In the genomic region with DNA sequence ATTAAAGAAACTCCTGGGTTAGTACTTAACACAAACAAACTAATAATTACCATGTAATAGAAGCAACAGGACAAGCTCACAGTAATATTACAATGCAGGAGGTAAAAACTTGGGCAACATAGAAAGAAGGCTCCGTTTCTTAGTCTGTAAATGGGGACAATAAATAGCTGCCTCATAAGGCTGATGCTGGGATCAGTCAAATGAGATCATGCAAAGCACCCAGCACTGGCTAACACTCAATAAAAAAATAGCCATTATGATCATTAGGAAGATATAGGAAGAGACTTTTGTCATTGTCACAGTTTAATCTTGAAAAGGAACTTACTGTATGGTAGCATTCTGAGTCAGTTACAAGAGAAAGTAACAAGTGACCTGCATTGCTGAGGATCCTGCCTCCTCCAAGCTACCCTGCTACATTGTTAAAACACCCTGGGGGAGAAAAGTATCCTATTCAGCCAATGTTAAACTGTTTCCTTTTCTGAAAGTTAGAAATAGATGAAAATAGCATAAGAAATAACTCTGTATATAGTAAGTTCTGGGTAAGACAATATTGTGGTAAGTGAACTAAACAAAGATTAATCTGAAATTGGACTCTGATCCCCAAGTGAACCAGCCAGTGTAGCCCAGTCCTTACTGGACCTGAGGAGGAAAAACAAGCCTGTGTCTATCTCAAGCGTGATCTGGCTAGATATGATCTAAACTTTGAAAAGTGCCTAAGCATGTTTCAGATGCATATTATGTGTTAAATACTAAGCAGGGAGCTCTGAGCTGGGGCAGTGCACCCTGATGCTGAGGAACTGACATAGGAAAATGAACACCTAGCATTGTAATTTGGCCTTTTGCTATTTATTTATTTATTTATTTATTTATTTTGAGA, we compare ENCODE assay signal across 17 cellular contexts. TPM values are rescaled to one million over a fixed set of nuclear protein-coding genes. Genes with fewer than 3 reads are reported as not detected.
DNase-seq lines count a peak whose midpoint lies in the region; ATAC-seq, FAIRE-seq and TF ChIP-seq lines count a peak whose summit lies in the region.
"Had no signal": no experiment of that assay in that cellular context is flagged by ENCODE, and none has a peak within 500 bp of the region (broad histone marks: within the 10 kb centered on the region; RNA-seq: fewer than 3 reads in every experiment).

No MANE protein-coding gene starts in this region.

- TF ChIP-seq EP300 in HepG2 (IDR thresholded peaks at IDR 0.05; ENCODE audit: low read depth in 2 of 2, low read length in 2 of 2) (no peak), HepG2 (CRISPR knock-in tag; IDR thresholded peaks at IDR 0.05; ENCODE audit: borderline replicate concordance) (no peak)

- H3K36me3 Mint-ChIP-seq in CD4-positive, alpha-beta memory T cell, result peaks cover 0 to 8% of the 10 kb centered on the region in 2 donors

- TF ChIP-seq CTCF in HepG2 (CRISPR knock-in tag; IDR thresholded peaks at IDR 0.05) (no peak), right lobe of liver (IDR thresholded peaks at IDR 0.05) (no peak), VCaP (conservative IDR thresholded peaks at IDR 0.05) (no peak)

- H3K9ac ChIP-seq in HepG2 (ENCODE audit: insufficient read depth, low read depth, low read length) (0 out of 2 replicates have a peak overlapping the region, but pooled peaks have one; percentile 14), mucosa of rectum (ENCODE audit: low read depth in 1 of 2, low read length in 2 of 2) (peak overlapping the region; percentile 14 to 49)

- peak overlapping the region; percentile 34 for H3K27ac ChIP-seq in HepG2 (ENCODE audit: extremely low read length, insufficient read depth, low read length)
- peak overlapping the region in 1 of 3 donors; percentile 41 for H3K27ac ChIP-seq in right lobe of liver
- peak overlapping the region; percentile 43 for H3K27ac ChIP-seq in VCaP
- H3K27ac ChIP-seq in mucosa of rectum (ENCODE audit: low read depth in 2 of 2, low read length in 2 of 2), result peak overlapping the region; percentile 35 to 68
- no peak overlapping the region for H3K27ac ChIP-seq in CD4-positive, alpha-beta memory T cell (ENCODE audit: low read depth, low read length)
- H3K27ac ChIP-seq: suprapubic skin had no signal

- H3K27me3 ChIP-seq in HepG2 (ENCODE audit: control insufficient read depth in 1 of 2, insufficient read depth in 2 of 2, low read length in 2 of 2) (no peaks in the 10 kb centered on the region; a peak in 1 of 5 replicates), right lobe of liver (no peaks in the 10 kb centered on the region), mucosa of rectum (ENCODE audit: control insufficient read depth in 2 of 2, insufficient read depth in 2 of 2, low read length in 2 of 2) (no peaks in the 10 kb centered on the region)
- H3K27me3 ChIP-seq in CD4-positive, alpha-beta memory T cell (ENCODE audit: insufficient read depth, low read length), result no peaks in the 10 kb centered on the region
- H3K27me3 ChIP-seq: dorsolateral prefrontal cortex, suprapubic skin had no signal

- POLR2A ChIA-PET in HepG2 (lab: Yijun Ruan, JAX), result interaction anchor here (1.5 kb wide), 1 partner anchor 59 kb away, joined by 3 read pairs; no protein-coding TSS in a partner anchor
- POLR2A ChIA-PET in CD4-positive, alpha-beta memory T cell (lab: Charles Lee; ENCODE audit: partially characterized antibody), result no interaction called here

- intact Hi-C loops in HepG2 (cut with micrococcal nuclease; ENCODE audit: unreplicated experiment) (no loop called here), right lobe of liver (cut with DNase I) (no loop called here)
- intact Hi-C loops in CD4-positive, alpha-beta memory T cell (cut with micrococcal nuclease), result loop anchor here (10.0 kb wide), 1 partner anchor 1081 kb away; a partner anchor contains a TSS

- H3K4me1 ChIP-seq in HepG2 (ENCODE audit: insufficient read depth, low read length) (peaks cover 49% of the 10 kb centered on the region), right lobe of liver (peaks cover 0 to 29% (median 14%) of the 10 kb centered on the region in 4 donors), mucosa of rectum (ENCODE audit: control insufficient read depth in 2 of 2, insufficient read depth in 2 of 2, low read length in 2 of 2) (peaks cover 12 to 32% of the 10 kb centered on the region in 2 donors)
- H3K4me1 ChIP-seq in CD4-positive, alpha-beta memory T cell (ENCODE audit: insufficient read depth, low read length), result peaks cover under 1% of the 10 kb centered on the region

- no peak for FAIRE-seq in HepG2 (lab: Jason Lieb, UNC)
- no peak for FAIRE-seq in GM12892 (lab: Jason Lieb, UNC)

- peaks cover 0 to 2% of the 10 kb centered on the region in 2 donors for H3K27me3 Mint-ChIP-seq in CD4-positive, alpha-beta memory T cell
- H3K27me3 Mint-ChIP-seq: activated CD4-positive, alpha-beta T cell treated with anti-CD3 and anti-CD28 coated beads, Interleukin-2, amount 10 ng/mL, durations not matched to agents 7 days and 5 days had no signal

- CTCF ChIA-PET in HepG2 (lab: Yijun Ruan, JAX; ENCODE audit: low intra/inter-chr PET ratio, low total read pairs), result no interaction called here
- CTCF ChIA-PET in CD4-positive, alpha-beta memory T cell (lab: Charles Lee; ENCODE audit: partially characterized antibody), result interaction anchor here (0.8 to 1.1 kb wide), 4 partner anchors 23 to 727 kb away, joined by 3 to 4 read pairs (median 3); no protein-coding TSS in a partner anchor

- H3K9me3 Mint-ChIP-seq in CD4-positive, alpha-beta memory T cell, result no peaks in the 10 kb centered on the region
- H3K9me3 Mint-ChIP-seq: activated CD4-positive, alpha-beta T cell treated with anti-CD3 and anti-CD28 coated beads, Interleukin-2, amount 10 ng/mL, durations not matched to agents 7 days and 5 days; activated T-helper 1 cell treated with anti-CD3 and anti-CD28 coated beads, Interleukin-12 subunit alpha, Interleukin-12 subunit beta, Interleukin-2, Interleukin-4 antibody, amounts not matched to agents 30 ng/mL and 10 ng/mL and 1 ng/mL, durations not matched to agents 14 hours and 24 hours and 36 hours had no signal

- H3K4me3 Mint-ChIP-seq in CD4-positive, alpha-beta memory T cell, result no peak overlapping the region
- H3K4me3 Mint-ChIP-seq: activated CD4-positive, alpha-beta T cell treated with anti-CD3 and anti-CD28 coated beads, Interleukin-2, amount 10 ng/mL, durations not matched to agents 7 days and 5 days; activated T-helper 1 cell treated with anti-CD3 and anti-CD28 coated beads, Interleukin-12 subunit alpha, Interleukin-12 subunit beta, Interleukin-2, Interleukin-4 antibody, amounts not matched to agents 30 ng/mL and 10 ng/mL and 1 ng/mL, durations not matched to agents 14 hours and 24 hours and 36 hours had no signal

- H3K27ac Mint-ChIP-seq in CD4-positive, alpha-beta memory T cell, result no peak overlapping the region
- H3K27ac Mint-ChIP-seq: activated CD4-positive, alpha-beta T cell treated with anti-CD3 and anti-CD28 coated beads, Interleukin-2, amount 10 ng/mL, durations not matched to agents 7 days and 5 days; activated T-helper 1 cell treated with anti-CD3 and anti-CD28 coated beads, Interleukin-12 subunit alpha, Interleukin-12 subunit beta, Interleukin-2, Interleukin-4 antibody, amounts not matched to agents 30 ng/mL and 10 ng/mL and 1 ng/mL, durations not matched to agents 14 hours and 24 hours and 36 hours had no signal

- BruUV-seq in HepG2 (replicated peaks; lab: Mats Ljungman, UMichigan), result no TSS peak

- H3K4me3 ChIP-seq in HepG2 (replicated peaks in 1 of 3; ENCODE audit: insufficient read depth in 1 of 3, low read depth in 2 of 3, low read length in 3 of 3) (no peak overlapping the region), right lobe of liver (no peak overlapping the region), mucosa of rectum (ENCODE audit: low read length in 2 of 2) (peak overlapping the region in 1 of 2 donors; percentile 21)
- H3K4me3 ChIP-seq in CD4-positive, alpha-beta memory T cell (ENCODE audit: low read length in 2 of 2), result no peak overlapping the region
- H3K4me3 ChIP-seq: dorsolateral prefrontal cortex, suprapubic skin had no signal

- H3K4me2 ChIP-seq in HepG2 (ENCODE audit: low read depth, low read length), result peak overlapping the region; percentile 55

- H2AFZ ChIP-seq in HepG2 (ENCODE audit: low read length), result no peak overlapping the region

- no peaks in the 10 kb centered on the region for H3K9me3 ChIP-seq in HepG2 (ENCODE audit: low read length)
- no peaks in the 10 kb centered on the region for H3K9me3 ChIP-seq in right lobe of liver
- H3K9me3 ChIP-seq in mucosa of rectum (ENCODE audit: control insufficient read depth in 2 of 2, low read length in 2 of 2), result no peaks in the 10 kb centered on the region
- H3K9me3 ChIP-seq in CD4-positive, alpha-beta memory T cell (ENCODE audit: control insufficient read depth in 1 of 2, low read length in 2 of 2), result no peaks in the 10 kb centered on the region
- H3K9me3 ChIP-seq: suprapubic skin had no signal

- peaks cover 35% of the 10 kb centered on the region for H3K79me2 ChIP-seq in HepG2 (ENCODE audit: insufficient read depth, low read length)

- 78% methylated on average over 2 of the region's 2 CpGs for WGBS in HepG2 (ENCODE audit: low lambda C conversion rate)
- WGBS in right lobe of liver (ENCODE audit: insufficient coverage, low coverage, low lambda C conversion rate, missing lambda C conversion rate), result 66% methylated on average over 2 of the region's 2 CpGs

- TF ChIP-seq RAD21 in HepG2 (CRISPR knock-in tag; IDR thresholded peaks at IDR 0.05), result no peak

- ATAC-seq in HepG2, result no peak
- no peak for ATAC-seq in right lobe of liver
- ATAC-seq in HG03521 (IDR thresholded peaks at IDR 0.05; ENCODE audit: unreplicated experiment), result no peak
- ATAC-seq: Panc1 had no signal

- H3K36me3 ChIP-seq in HepG2 (replicated peaks in 1 of 2; ENCODE audit: control insufficient read depth in 1 of 2, insufficient read depth in 2 of 2, low read length in 2 of 2) (no peaks in the 10 kb centered on the region), right lobe of liver (no peaks in the 10 kb centered on the region), mucosa of rectum (ENCODE audit: control insufficient read depth in 2 of 2, insufficient read depth in 2 of 2, low read length in 2 of 2) (no peaks in the 10 kb centered on the region)
- no peaks in the 10 kb centered on the region for H3K36me3 ChIP-seq in CD4-positive, alpha-beta memory T cell (ENCODE audit: insufficient read depth, low read length)
- H3K36me3 ChIP-seq: suprapubic skin had no signal

- in situ Hi-C loops in HepG2 (cut with HindIII; ENCODE audit: extremely low pct_ligation_motif_present, low pct_unique_long_range_greater_than_20kb), result no loop called here

- DNase-seq in HepG2 (ENCODE audit: low spot score) (no peak), right lobe of liver (no peak), GM12892 (ENCODE audit: insufficient read length) (no peak), NCI-H748 treated with DMSO at 0.1 percent for 48 hours (lab: John Stamatoyannopoulos, UW) (no peak)
- no peak for DNase-seq in CD4-positive, alpha-beta memory T cell
- DNase-seq: activated CD4-positive, alpha-beta T cell treated with anti-CD3 and anti-CD28 coated beads, Interleukin-2, amount 10 ng/mL, durations not matched to agents 7 days and 5 days; amygdala; DMS153; dorsolateral prefrontal cortex; NCI-H1417 treated with DMSO at 0.1 percent for 48 hours; occipital lobe had no signal

- no peaks in the 10 kb centered on the region; the same call in 1 of the 2 replicates for H4K20me1 ChIP-seq in HepG2 (ENCODE audit: insufficient read depth, low read length)

- TF ChIP-seq POLR2A in HepG2 (IDR thresholded peaks at IDR 0.05; ENCODE audit: insufficient read depth in 1 of 2, low read depth in 2 of 2, low read length in 2 of 2) (no peak), right lobe of liver (IDR thresholded peaks at IDR 0.05) (no peak), GM12892 (IDR thresholded peaks at IDR 0.05; ENCODE audit: low read depth, low read length) (no peak)

- H3K4me1 Mint-ChIP-seq in CD4-positive, alpha-beta memory T cell, result peaks cover 2 to 13% (median 6%) of the 10 kb centered on the region in 4 donors

RNA-seq across cellular contexts. Expression of a gene that starts 3.6 kb away (rescaled TPM):
- total RNA-seq in HepG2 (2016; rRNA removed; fragmentation: Illumina TruSeq; extraction: Trizol), result 70.1 and 94.9 TPM in 2 replicates
- total RNA-seq in HepG2 (2016; cell fraction: cytosol; rRNA removed; fragmentation: Illumina TruSeq; extraction: Trizol; ENCODE audit: low read depth), result 9.2 and 11.1 TPM in 2 replicates
- total RNA-seq in HepG2 (2016; cell fraction: insoluble cytoplasmic fraction; rRNA removed; fragmentation: Illumina TruSeq; extraction: Trizol), result 73.4 and 86.7 TPM in 2 replicates
- 63.9 and 68.4 TPM in 2 replicates for total RNA-seq in HepG2 (2016; cell fraction: membrane; rRNA removed; fragmentation: Illumina TruSeq; extraction: Trizol)
- total RNA-seq in HepG2 (2016; cell fraction: nucleus; rRNA removed; fragmentation: Illumina TruSeq; extraction: Trizol), result 56.8 and 60.7 TPM in 2 replicates
- 25.8 and 37.3 TPM in 2 replicates for polyA plus RNA-seq in HepG2 (2011; rRNA removed)
- 17.4 and 24.1 TPM in 2 replicates for polyA plus RNA-seq in HepG2 (2011; cell fraction: cytosol; rRNA removed)
- 7.0 and 9.4 TPM in 2 replicates for polyA plus RNA-seq in HepG2 (2011; cell fraction: nucleus; rRNA removed)
- 38.9 and 48.2 TPM in 2 replicates for polyA plus RNA-seq in HepG2 (2012)
- polyA plus RNA-seq in HepG2 (2016; cell fraction: cytosol; fragmentation: Illumina TruSeq; extraction: Trizol; ENCODE audit: low read depth), result 8.6 and 16.4 TPM in 2 replicates
- 138 and 142 TPM in 2 replicates for polyA plus RNA-seq in HepG2 (2016; cell fraction: insoluble cytoplasmic fraction; fragmentation: Illumina TruSeq; extraction: Trizol; ENCODE audit: low read depth)
- polyA plus RNA-seq in HepG2 (2016; cell fraction: membrane; fragmentation: Illumina TruSeq; extraction: Trizol; ENCODE audit: low read depth), result 51.0 and 63.1 TPM in 2 replicates
- 102 and 103 TPM in 2 replicates for polyA plus RNA-seq in HepG2 (2016; cell fraction: nucleus; fragmentation: Illumina TruSeq; extraction: Trizol; ENCODE audit: insufficient read depth, low read depth)
- polyA minus RNA-seq in HepG2 (2011; rRNA and poly(A)+ RNA removed; ENCODE audit: low replicate concordance), result 7.4 and 17.4 TPM in 2 replicates
- 36.7 and 37.5 TPM in 2 replicates for polyA minus RNA-seq in HepG2 (2011; cell fraction: cytosol; rRNA and poly(A)+ RNA removed)
- polyA minus RNA-seq in HepG2 (2011; cell fraction: nucleus; rRNA and poly(A)+ RNA removed), result 27.8 and 32.6 TPM in 2 replicates
- 10 to 100 TPM; 13.1 to 23.1 (median 20.3) TPM for total RNA-seq in right lobe of liver
- total RNA-seq in CD4-positive, alpha-beta memory T cell, result 10 to 100 TPM; 41.8 to 45.2 TPM
- 10 to 100 TPM; 39.3 to 49.6 TPM for polyA plus RNA-seq in CD4-positive, alpha-beta memory T cell
- 84.4 TPM for polyA plus RNA-seq in GM12892 (2012; ENCODE audit: missing spikeins)
